ENCODE assay signal across 23 cellular contexts in the genomic region with DNA sequence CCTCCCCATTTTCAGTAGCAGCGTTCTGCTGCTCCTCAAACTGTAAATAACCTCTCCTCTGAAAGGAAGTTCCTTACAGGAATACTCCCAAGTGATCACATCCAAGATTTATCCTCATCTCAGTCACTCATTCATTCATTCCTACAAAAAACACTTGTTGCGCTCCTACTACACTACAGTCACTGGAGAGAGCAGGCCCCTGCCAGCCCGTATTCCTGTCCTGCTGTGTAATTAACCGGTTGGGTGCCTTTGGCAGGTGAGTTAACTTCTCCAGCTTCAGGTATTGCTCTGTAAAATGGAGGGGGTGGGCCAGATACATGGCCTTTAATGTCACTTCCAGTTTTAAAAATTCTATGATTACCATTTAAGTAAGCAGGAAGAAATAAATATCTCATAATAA. TPM values are rescaled to one million over a fixed set of nuclear protein-coding genes. Genes with fewer than 3 reads are reported as not detected.
"Had no signal": no experiment of that assay in that cellular context is flagged by ENCODE, and none has a peak within 500 bp of the region (broad histone marks: within the 10 kb centered on the region; RNA-seq: fewer than 3 reads in every experiment).

No MANE protein-coding gene starts in this region.

- ATAC-seq: left cardiac atrium; left ventricle myocardium superior; natural killer cell treated with Interleukin-12 subunit alpha and Interleukin-12 subunit beta and Interleukin-15 and Interleukin-18, amount 100 ng/mL, for 72 hours; psoas muscle; right lobe of liver; stimulated activated memory B cell treated with anti-CD40 and anti-IgM and Interleukin-4, amounts not matched to agents 10 μg/mL and 1 μg/mL and 100 μg/mL, for 72 hours had no signal

- H3K79me2 ChIP-seq: hepatocyte had no signal

- H3K4me2 ChIP-seq: hepatocyte had no signal

- H2AFZ ChIP-seq: hepatocyte had no signal

- DNase-seq: dermis blood vessel endothelial cell; erythroblast; foreskin melanocyte; head of caudate nucleus; kidney; left cardiac atrium; left ventricle myocardium superior; mesenchymal stem cell; midbrain; psoas muscle; retina; right lobe of liver; spleen; stimulated activated CD4-positive, alpha-beta T cell treated with anti-CD3 and anti-CD28 coated beads, Interleukin-15, amount 100 ng/mL, for 24 hours; stimulated activated CD4-positive, alpha-beta T cell treated with anti-CD3 and anti-CD28 coated beads, Interleukin-1b, Interleukin-23, amount 100 ng/mL, for 48 hours; stimulated activated CD4-positive, alpha-beta T cell treated with anti-CD3 and anti-CD28 coated beads, Interleukin-4, amount 100 ng/mL, for 24 hours; tibial artery; upper lobe of left lung; uterus had no signal

- H3K4me3 ChIP-seq: hepatocyte, lung, psoas muscle, right lobe of liver, spleen, tibial artery, upper lobe of left lung, uterus had no signal

- H3K4me1 ChIP-seq: psoas muscle, right lobe of liver, tibial artery, upper lobe of left lung, uterus had no signal

- H3K9me3 ChIP-seq: psoas muscle, right lobe of liver, spleen, tibial artery, upper lobe of left lung, uterus had no signal

- H3K27ac ChIP-seq: hepatocyte, psoas muscle, right lobe of liver, spleen, tibial artery, upper lobe of left lung, uterus had no signal

- H3K27me3 ChIP-seq: hepatocyte, right lobe of liver, spleen, tibial artery, upper lobe of left lung, uterus had no signal

- H3K36me3 ChIP-seq: right lobe of liver, spleen, tibial artery, upper lobe of left lung, uterus had no signal

RNA-seq across cellular contexts. Expression of a gene that starts 57.6 kb away (rescaled TPM):
- total RNA-seq: natural killer cell treated with Interleukin-12 subunit alpha and Interleukin-12 subunit beta and Interleukin-15 and Interleukin-18, amount 100 ng/mL, for 72 hours had no signal
